ENCODE assay signal across 10 cellular contexts in genomic region chr19:8161135-8161646, GRCh38. TPM values are rescaled to one million over a fixed set of nuclear protein-coding genes. Genes with fewer than 3 reads are reported as not detected.
DNase-seq lines count a peak whose midpoint lies in the region; ATAC-seq and TF ChIP-seq lines count a peak whose summit lies in the region.
"Had no signal": no experiment of that assay in that cellular context is flagged by ENCODE, and none has a peak within 500 bp of the region (broad histone marks: within the 10 kb centered on the region; RNA-seq: fewer than 3 reads in every experiment).

No MANE protein-coding gene starts in this region.

- CTCF ChIA-PET in activated CD4-positive, alpha-beta T cell treated with anti-CD3 and anti-CD28 coated beads for 36 hours (lab: Charles Lee) = interaction anchor here (1.5 kb wide), 1 partner anchor 92 kb away, joined by 4 read pairs; no protein-coding TSS in a partner anchor

- H3K36me3 ChIP-seq in KOPT-K1 (ENCODE audit: insufficient read depth, low read length) (no peaks in the 10 kb centered on the region), spleen (no peaks in the 10 kb centered on the region)
- H3K36me3 ChIP-seq: left lung had no signal

- H3K9me3 Mint-ChIP-seq in activated CD4-positive, alpha-beta T cell treated with anti-CD3 and anti-CD28 coated beads for 36 hours (ENCODE audit: low read depth) = no peaks in the 10 kb centered on the region
- no peaks in the 10 kb centered on the region for H3K9me3 Mint-ChIP-seq in T-helper 2 cell treated with Interferon-gamma antibody and Interleukin-4, amounts not matched to agents 5 μg/mL and 100 μg/mL, for 36 hours
- H3K9me3 Mint-ChIP-seq in neural crest cell = no peaks in the 10 kb centered on the region
- no peaks in the 10 kb centered on the region for H3K9me3 Mint-ChIP-seq in mesothelial cell of epicardium

- no peaks in the 10 kb centered on the region for H3K36me3 Mint-ChIP-seq in activated CD4-positive, alpha-beta T cell treated with anti-CD3 and anti-CD28 coated beads for 36 hours (ENCODE audit: low read depth)
- no peaks in the 10 kb centered on the region for H3K36me3 Mint-ChIP-seq in T-helper 2 cell treated with Interferon-gamma antibody and Interleukin-4, amounts not matched to agents 5 μg/mL and 100 μg/mL, for 36 hours (ENCODE audit: low read depth)
- H3K36me3 Mint-ChIP-seq in neural crest cell (ENCODE audit: low read depth) (no peaks in the 10 kb centered on the region), mesothelial cell of epicardium (no peaks in the 10 kb centered on the region)

- POLR2A ChIA-PET in activated CD4-positive, alpha-beta T cell treated with anti-CD3 and anti-CD28 coated beads for 36 hours (lab: Charles Lee) = no interaction called here

- DNase-seq in activated CD4-positive, alpha-beta T cell treated with anti-CD3 and anti-CD28 coated beads for 36 hours = peak; percentile 55
- DNase-seq in activated CD4-positive, alpha-beta T cell treated with anti-CD3 and anti-CD28 coated beads for 4 hours = no peak
- DNase-seq in T-helper 2 cell treated with Interferon-gamma antibody and Interleukin-4, amounts not matched to agents 5 μg/mL and 100 μg/mL, for 36 hours (ENCODE audit: low spot score) = peak; percentile 17
- DNase-seq in neural crest cell (ENCODE audit: low read depth, low spot score) (no peak), spleen (no peak), mesothelial cell of epicardium (ENCODE audit: low spot score in 2 of 2, unreplicated experiment in 2 of 2) (no peak)
- DNase-seq: left lung had no signal

- no peak overlapping the region for H3K4me3 Mint-ChIP-seq in activated CD4-positive, alpha-beta T cell treated with anti-CD3 and anti-CD28 coated beads for 36 hours
- no peak overlapping the region for H3K4me3 Mint-ChIP-seq in T-helper 2 cell treated with Interferon-gamma antibody and Interleukin-4, amounts not matched to agents 5 μg/mL and 100 μg/mL, for 36 hours
- H3K4me3 Mint-ChIP-seq in neural crest cell (no peak overlapping the region), mesothelial cell of epicardium (no peak overlapping the region)

- no peak for TF ChIP-seq CTCF in neural crest cell (conservative IDR thresholded peaks at IDR 0.05)
- TF ChIP-seq CTCF in spleen (IDR thresholded peaks at IDR 0.05 in 8 of 11, conservative IDR thresholded peaks at IDR 0.05 in 3 of 11) = no peak
- no peak for TF ChIP-seq CTCF in mesothelial cell of epicardium (IDR thresholded peaks at IDR 0.05; ENCODE audit: unreplicated experiment)

- H3K4me3 ChIP-seq in spleen = no peak overlapping the region
- H3K4me3 ChIP-seq: left lung had no signal

- peaks cover 4% of the 10 kb centered on the region for H3K27me3 Mint-ChIP-seq in activated CD4-positive, alpha-beta T cell treated with anti-CD3 and anti-CD28 coated beads for 36 hours
- peaks cover 7% of the 10 kb centered on the region for H3K27me3 Mint-ChIP-seq in T-helper 2 cell treated with Interferon-gamma antibody and Interleukin-4, amounts not matched to agents 5 μg/mL and 100 μg/mL, for 36 hours (ENCODE audit: low read depth)
- H3K27me3 Mint-ChIP-seq in neural crest cell (ENCODE audit: low read depth) (peaks cover 4% of the 10 kb centered on the region), mesothelial cell of epicardium (ENCODE audit: low read depth) (peaks cover 2% of the 10 kb centered on the region)

- no peaks in the 10 kb centered on the region for H3K9me3 ChIP-seq in KOPT-K1 (ENCODE audit: insufficient read depth, low read length, poor library complexity, severe bottlenecking)
- no peaks in the 10 kb centered on the region for H3K9me3 ChIP-seq in spleen
- H3K9me3 ChIP-seq: left lung had no signal

- H3K27ac Mint-ChIP-seq in activated CD4-positive, alpha-beta T cell treated with anti-CD3 and anti-CD28 coated beads for 36 hours = no peak overlapping the region
- no peak overlapping the region for H3K27ac Mint-ChIP-seq in T-helper 2 cell treated with Interferon-gamma antibody and Interleukin-4, amounts not matched to agents 5 μg/mL and 100 μg/mL, for 36 hours
- peak overlapping the region; percentile 72 for H3K27ac Mint-ChIP-seq in neural crest cell (ENCODE audit: unreplicated experiment)
- H3K27ac Mint-ChIP-seq in mesothelial cell of epicardium = no peak overlapping the region

- H3K27me3 ChIP-seq in spleen (replicated peaks in 1 of 7) = no peaks in the 10 kb centered on the region
- H3K27me3 ChIP-seq: left lung had no signal

- ATAC-seq in activated CD4-positive, alpha-beta T cell treated with anti-CD3 and anti-CD28 coated beads for 36 hours = peak; percentile 93
- no peak for ATAC-seq in HG03095 (IDR thresholded peaks at IDR 0.05; ENCODE audit: unreplicated experiment)
- ATAC-seq: left lung had no signal

- intact Hi-C loops in activated CD4-positive, alpha-beta T cell treated with anti-CD3 and anti-CD28 coated beads for 36 hours (cut with DNase I, micrococcal nuclease) = loop anchor here in 1 of 2 experiments (10.0 kb wide), 1 partner anchor 54 kb away; no protein-coding TSS in a partner anchor
- intact Hi-C loops in spleen (cut with DNase I; ENCODE audit: low total_unique reads) = no loop called here

- WGBS in spleen, 5 donors = 63 to 66% (median 65%) methylated on average over 12 of the region's 12 CpGs

- peak overlapping the region; percentile 36 for H3K27ac ChIP-seq in KOPT-K1 (ENCODE audit: low read depth, low read length, poor library complexity, severe bottlenecking)
- peak overlapping the region in 1 of 8 donors; percentile 0 for H3K27ac ChIP-seq in spleen
- H3K27ac ChIP-seq: left lung had no signal

- TF ChIP-seq POLR2A in spleen (IDR thresholded peaks at IDR 0.05) = no peak

- peaks cover 0 to 16% (median 1%) of the 10 kb centered on the region in 6 donors for H3K4me1 ChIP-seq in spleen
- H3K4me1 ChIP-seq: left lung had no signal

- peaks cover 4% of the 10 kb centered on the region for H3K4me1 Mint-ChIP-seq in activated CD4-positive, alpha-beta T cell treated with anti-CD3 and anti-CD28 coated beads for 36 hours
- peaks cover 4% of the 10 kb centered on the region for H3K4me1 Mint-ChIP-seq in T-helper 2 cell treated with Interferon-gamma antibody and Interleukin-4, amounts not matched to agents 5 μg/mL and 100 μg/mL, for 36 hours (ENCODE audit: low read depth)
- H3K4me1 Mint-ChIP-seq in neural crest cell = peaks cover 18% of the 10 kb centered on the region
- peaks cover 11% of the 10 kb centered on the region for H3K4me1 Mint-ChIP-seq in mesothelial cell of epicardium

RNA-seq across cellular contexts. Expression of gene FBN3, which starts 11.8 kb away (rescaled TPM):
- not detected for total RNA-seq in activated CD4-positive, alpha-beta T cell treated with anti-CD3 and anti-CD28 coated beads for 36 hours
- total RNA-seq in neural crest cell (12.8 and 13.9 TPM in 2 replicates), spleen (not detected), mesothelial cell of epicardium (115 to 124 TPM (median 120 TPM) in 3 replicates)
- polyA plus RNA-seq in spleen = under 1 TPM in 1 of 3 donors, not detected in 2; 0.02 TPM
- polyA plus RNA-seq: BJ had no signal

RNA-seq across cellular contexts. Expression of gene CERS4, which starts 48.0 kb away (rescaled TPM):
- 10 to 100 TPM; 21.2 to 21.8 TPM for total RNA-seq in activated CD4-positive, alpha-beta T cell treated with anti-CD3 and anti-CD28 coated beads for 36 hours
- total RNA-seq in neural crest cell (30.0 and 31.3 TPM in 2 replicates), spleen (10 to 100 TPM; 27.7 to 46.3 (median 40.7) TPM), mesothelial cell of epicardium (60.1 to 72.7 TPM (median 67.0 TPM) in 3 replicates)
- polyA plus RNA-seq in spleen = 10 to 100 TPM; 43.2 to 49.2 (median 44.1) TPM

Comparison
In these comparisons a context has a peak if more than half of its experiments do, and no peak if none do; other contexts are left out.
1. DNase-seq: peak in activated CD4-positive, alpha-beta T cell treated with anti-CD3 and anti-CD28 coated beads for 36 hours (single experiment) and T-helper 2 cell treated with Interferon-gamma antibody and Interleukin-4, amounts not matched to agents 5 μg/mL and 100 μg/mL, for 36 hours (single experiment); none in activated CD4-positive, alpha-beta T cell treated with anti-CD3 and anti-CD28 coated beads for 4 hours (0 of 2), neural crest cell (single experiment), spleen (single experiment) and mesothelial cell of epicardium (0 of 2).
2. RNA of gene FBN3, which starts 11.8 kb away (total RNA-seq): 115 to 124 TPM in mesothelial cell of epicardium and 12.8 to 13.9 TPM in neural crest cell; not detected in activated CD4-positive, alpha-beta T cell treated with anti-CD3 and anti-CD28 coated beads for 36 hours and not detected in spleen; every median in the first group is over 10 times any median in the second.